ENCODE assay signal across 2 cellular contexts in the genomic region with DNA sequence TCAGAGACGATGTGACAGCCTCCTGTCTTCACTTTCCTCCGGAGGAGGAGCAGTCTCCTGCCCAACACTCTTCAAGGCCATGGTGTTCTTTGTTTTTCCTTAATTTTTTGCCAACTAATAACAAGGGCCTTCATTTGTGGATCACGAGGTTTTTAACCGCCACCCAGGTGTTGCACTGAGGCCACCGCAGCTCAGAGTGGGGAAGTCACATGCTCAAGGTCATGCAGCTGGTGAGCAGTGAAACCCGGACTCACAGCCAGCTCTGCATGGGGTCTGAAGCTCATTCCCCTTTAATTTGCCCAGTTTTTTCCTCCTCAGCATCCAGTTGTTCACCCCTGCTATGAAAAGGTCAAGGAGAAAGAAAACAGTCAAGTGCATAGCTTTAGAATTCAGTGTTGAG.
TF ChIP-seq lines count a peak whose summit lies in the region.

No MANE protein-coding gene starts in this region.

TF ChIP-seq in HCT116, 20 proteins besides CTCF, POLR2A, EP300 and RAD21:
- TF ChIP-seq EGR1 (IDR thresholded peaks at IDR 0.05; ENCODE audit: low read depth), result no peak
- no peak for TF ChIP-seq CBX3 (IDR thresholded peaks at IDR 0.05; ENCODE audit: low read depth)
- TF ChIP-seq REST (IDR thresholded peaks at IDR 0.05; ENCODE audit: low read depth), result no peak
- TF ChIP-seq YY1 (IDR thresholded peaks at IDR 0.05; ENCODE audit: extremely low read depth, insufficient replicate concordance, low read depth, low read length), result no peak
- no peak for TF ChIP-seq MAX (IDR thresholded peaks at IDR 0.05)
- TF ChIP-seq JUND (IDR thresholded peaks at IDR 0.05), result no peak
- no peak for TF ChIP-seq SRF (IDR thresholded peaks at IDR 0.05; ENCODE audit: low read depth)
- TF ChIP-seq TCF7L2 (IDR thresholded peaks at IDR 0.05; ENCODE audit: borderline replicate concordance, extremely low read depth, insufficient read depth, insufficient read length), result no peak
- no peak for TF ChIP-seq FOSL1 (IDR thresholded peaks at IDR 0.05; ENCODE audit: low read depth)
- TF ChIP-seq ZNF274 (IDR thresholded peaks at IDR 0.05; ENCODE audit: low read depth, low read length), result no peak
- no peak for TF ChIP-seq CEBPB (IDR thresholded peaks at IDR 0.05; ENCODE audit: low read depth)
- TF ChIP-seq POLR2AphosphoS5 (IDR thresholded peaks at IDR 0.05; ENCODE audit: low read depth, low read length), result no peak
- TF ChIP-seq EZH2phosphoT487 (IDR thresholded peaks at IDR 0.05; ENCODE audit: borderline replicate concordance), result no peak
- TF ChIP-seq, protein P1, sequence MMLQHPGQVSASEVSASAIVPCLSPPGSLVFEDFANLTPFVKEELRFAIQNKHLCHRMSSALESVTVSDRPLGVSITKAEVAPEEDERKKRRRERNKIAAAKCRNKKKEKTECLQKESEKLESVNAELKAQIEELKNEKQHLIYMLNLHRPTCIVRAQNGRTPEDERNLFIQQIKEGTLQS (IDR thresholded peaks at IDR 0.05), result no peak
- TF ChIP-seq SIN3A (IDR thresholded peaks at IDR 0.05; ENCODE audit: low read depth), result no peak
- TF ChIP-seq ELF1 (IDR thresholded peaks at IDR 0.05; ENCODE audit: borderline replicate concordance, low read depth), result no peak
- no peak for TF ChIP-seq EZH2 (IDR thresholded peaks at IDR 0.05)
TF ChIP-seq in HCT116: peak in this region for 0.

TF ChIP-seq in GM12891, 5 proteins besides CTCF, POLR2A, EP300 and RAD21:
- no peak for TF ChIP-seq POLR2AphosphoS5 (IDR thresholded peaks at IDR 0.05; ENCODE audit: low read depth, low read length)
- TF ChIP-seq POU2F2 (IDR thresholded peaks at IDR 0.05; ENCODE audit: low read depth, low read length), result no peak
- no peak for TF ChIP-seq PAX5 (IDR thresholded peaks at IDR 0.05; ENCODE audit: insufficient read depth, low read length, severe bottlenecking)
- no peak for TF ChIP-seq TAF1 (IDR thresholded peaks at IDR 0.05; ENCODE audit: low read depth, low read length)
- no peak for TF ChIP-seq SPI1 (IDR thresholded peaks at IDR 0.05; ENCODE audit: low read depth, low read length)
